19 cellular contexts compared by ENCODE assay signal in the genomic region with DNA sequence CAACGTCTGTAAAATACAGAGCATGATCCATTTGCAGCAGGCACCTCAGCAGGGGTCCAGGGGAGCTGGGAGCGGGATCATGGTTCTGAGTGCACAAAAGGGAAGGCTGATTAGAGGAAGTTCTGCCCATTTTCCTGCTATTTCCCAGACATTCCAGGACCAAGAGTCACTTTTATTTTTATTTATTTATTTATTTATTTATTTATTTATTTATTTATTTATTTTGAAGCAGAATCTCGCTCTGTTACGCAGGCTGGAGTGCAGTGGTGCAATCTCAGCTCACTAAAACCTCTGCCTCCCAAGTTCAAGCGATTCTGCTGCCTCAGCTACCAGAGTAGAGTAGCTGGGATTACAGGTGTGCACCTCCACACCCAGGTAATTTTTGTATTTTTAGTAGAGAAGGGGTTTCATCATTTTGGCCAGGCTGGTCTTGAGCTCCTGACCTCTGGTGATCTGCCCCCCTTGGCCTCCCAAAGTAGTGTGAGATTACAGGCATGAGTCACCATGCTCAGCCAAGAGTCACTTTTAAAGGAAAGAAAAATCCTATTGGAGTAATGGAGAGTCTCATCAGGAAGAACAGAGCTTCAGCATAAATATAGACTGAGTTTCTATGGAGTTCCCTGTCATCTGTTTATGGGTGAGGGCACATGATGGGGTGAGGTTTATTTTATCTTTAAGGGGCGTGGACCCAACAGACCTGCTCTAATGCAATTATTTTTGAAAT.
"Had no signal": no experiment of that assay in that cellular context is flagged by ENCODE, and none has a peak within 500 bp of the region (broad histone marks: within the 10 kb centered on the region; RNA-seq: fewer than 3 reads in every experiment).

No MANE protein-coding gene starts in this region.

- H3K27me3 Mint-ChIP-seq: activated naive CD4-positive, alpha-beta T cell treated with anti-CD3 and anti-CD28 coated beads, Interleukin-2, amount 50 U/mL, for 24 hours had no signal

- H3K27ac ChIP-seq: ovary, spleen, tibial artery, VCaP had no signal

- H3K4me1 ChIP-seq: spleen, tibial artery had no signal

- H3K36me3 ChIP-seq: ovary, sigmoid colon, spleen, tibial artery had no signal

- H3K27ac Mint-ChIP-seq: activated naive CD4-positive, alpha-beta T cell treated with anti-CD3 and anti-CD28 coated beads, Interleukin-2, amount 50 U/mL, for 24 hours; effector memory CD8-positive, alpha-beta T cell; naive B cell had no signal

- H3K9me3 ChIP-seq: ovary, sigmoid colon had no signal

- H3K4me3 ChIP-seq: ovary, sigmoid colon, spleen, tibial artery had no signal

- DNase-seq: activated CD4-positive, alpha-beta T cell treated with anti-CD3 and anti-CD28 coated beads, Interleukin-2, amount 50 U/mL, for 4 hours; activated CD4-positive, CD25-positive, alpha-beta regulatory T cell treated with anti-CD3 and anti-CD28 coated beads, Interleukin-2, amount 50 U/mL, for 72 hours; activated gamma-delta T cell; dermis blood vessel endothelial cell; effector memory CD8-positive, alpha-beta T cell; hippocampal formation; naive B cell; ovary; spleen; stimulated activated CD8-positive, alpha-beta memory T cell treated with anti-CD3 and anti-CD28 coated beads, Interleukin-4, amount 100 ng/mL, for 48 hours; stimulated activated naive CD4-positive, alpha-beta T cell; SW 1271; T-helper 2 cell; tibial artery had no signal

- ATAC-seq: effector memory CD8-positive, alpha-beta T cell had no signal

- H3K36me3 Mint-ChIP-seq: activated naive CD4-positive, alpha-beta T cell treated with anti-CD3 and anti-CD28 coated beads, Interleukin-2, amount 50 U/mL, for 24 hours had no signal

- FAIRE-seq: astrocyte, islet of Langerhans had no signal

- H3K27me3 ChIP-seq: ovary, sigmoid colon had no signal

- H3K4me3 Mint-ChIP-seq: activated naive CD4-positive, alpha-beta T cell treated with anti-CD3 and anti-CD28 coated beads, Interleukin-2, amount 50 U/mL, for 24 hours; effector memory CD8-positive, alpha-beta T cell; naive B cell had no signal

- H3K4me1 Mint-ChIP-seq: activated naive CD4-positive, alpha-beta T cell treated with anti-CD3 and anti-CD28 coated beads, Interleukin-2, amount 50 U/mL, for 24 hours; naive B cell had no signal
